8 cellular contexts compared by ENCODE assay signal in genomic region chr6:43509984-43510826, GRCh38. TPM values are rescaled to one million over a fixed set of nuclear protein-coding genes. Genes with fewer than 3 reads are reported as not detected.
A peak's percentile ranks its signal among the peaks of the same experiment; 100 is the strongest.
DNase-seq lines count a peak whose midpoint lies in the region; ATAC-seq and TF ChIP-seq lines count a peak whose summit lies in the region.

LRRC73 (minus strand) TSS chr6:43510346; CDS start chr6:43509785, 561 bp downstream.

- intact Hi-C loops in body of pancreas (cut with DNase I), result loop anchor here (5.0 to 10.0 kb wide), 2 partner anchors 58 to 255 kb away; no protein-coding TSS in a partner anchor
- intact Hi-C loops in gastrocnemius medialis (cut with DNase I; ENCODE audit: low total_unique reads), result loop anchor here (5.0 kb wide), 1 partner anchor 143 kb away; the partner anchor contains the start of gene ZNF318

- H3K36me3 ChIP-seq in body of pancreas (replicated peaks in 1 of 2; ENCODE audit: insufficient read depth in 1 of 2, low read depth in 2 of 2) (peaks cover 3 to 20% of the 10 kb centered on the region in 2 donors), iPS-15b (ENCODE audit: control insufficient read depth, insufficient read depth, low read length) (peaks cover 42% of the 10 kb centered on the region), gastrocnemius medialis (peaks cover 0 to 50% of the 10 kb centered on the region in 2 donors)

- in situ Hi-C loops in gastrocnemius medialis (cut with MboI; ENCODE audit: low sequenced_read_pairs in 4 of 4), result loop anchor here in 3 of 4 donors (10.0 to 25.0 kb wide), 2 partner anchors 55 to 273 kb away; partner anchors contain the start of genes DLK2 (in 2 of the 3), DNPH1 (in 1 of the 3) and TTBK1 (in 1 of the 3)

- H3K27me3 ChIP-seq in body of pancreas, result no peaks in the 10 kb centered on the region
- peaks cover 21% of the 10 kb centered on the region for H3K27me3 ChIP-seq in iPS-15b (ENCODE audit: control insufficient read depth, insufficient read depth, low read length)
- peaks cover 4 to 7% (median 6%) of the 10 kb centered on the region in 3 donors for H3K27me3 ChIP-seq in gastrocnemius medialis

- H3K4me1 ChIP-seq in body of pancreas (peaks cover 36% of the 10 kb centered on the region), iPS-15b (ENCODE audit: control insufficient read depth, insufficient read depth, low read length) (peaks cover 3% of the 10 kb centered on the region), gastrocnemius medialis (peaks cover 15 to 20% of the 10 kb centered on the region in 2 donors)

- ATAC-seq in GM21786 (IDR thresholded peaks at IDR 0.05; ENCODE audit: unreplicated experiment), result peak; percentile 51
- peak; percentile 88 for ATAC-seq in body of pancreas
- peak; percentile 77 to 80 for ATAC-seq in gastrocnemius medialis
- ATAC-seq in GM21360 (IDR thresholded peaks at IDR 0.05; ENCODE audit: unreplicated experiment), result no peak

- 6 to 14% methylated on average over 19 to 80 of the region's 96 CpGs for whole genome bisulfite sequencing in body of pancreas, 2 donors

- H3K9me3 ChIP-seq in body of pancreas (no peaks in the 10 kb centered on the region), iPS-15b (ENCODE audit: control insufficient read depth, insufficient read depth, low read length) (no peaks in the 10 kb centered on the region), gastrocnemius medialis (no peaks in the 10 kb centered on the region)

- no peak within 1 kb of the TSS for H3K9ac ChIP-seq in iPS-15b (ENCODE audit: low read depth, low read length)

- TF ChIP-seq CTCF in NB4 (IDR thresholded peaks at IDR 0.05; ENCODE audit: low read depth, low read length), result no peak
- no peak for TF ChIP-seq CTCF in body of pancreas (IDR thresholded peaks at IDR 0.05)
- TF ChIP-seq CTCF in gastrocnemius medialis (IDR thresholded peaks at IDR 0.05 in 4 of 5, conservative IDR thresholded peaks at IDR 0.05 in 1 of 5), result no peak

- no peak within 1 kb of the TSS for H3K4me3 ChIP-seq in NB4 (ENCODE audit: low read depth, low read length)
- H3K4me3 ChIP-seq in body of pancreas, result peak within 1 kb of the TSS; percentile 41 to 64
- peak within 1 kb of the TSS; percentile 82 for H3K4me3 ChIP-seq in iPS-15b (ENCODE audit: low read depth, low read length)
- H3K4me3 ChIP-seq in gastrocnemius medialis, result peak within 1 kb of the TSS; percentile 59 to 89 (median 73)

- H3K27ac ChIP-seq in body of pancreas (peak within 1 kb of the TSS; percentile 50 to 71 (median 65)), gastrocnemius medialis (peak within 1 kb of the TSS in 3 of 4 donors; percentile 10 to 53 (median 16))

- TF ChIP-seq POLR2A in NB4 (IDR thresholded peaks at IDR 0.05; ENCODE audit: extremely low read depth, insufficient read length), result no peak
- TF ChIP-seq POLR2A in body of pancreas (IDR thresholded peaks at IDR 0.05), result peak in 2 of 3 donors; percentile 50 to 54
- peak in 1 of 2 donors; percentile 14 for TF ChIP-seq POLR2A in gastrocnemius medialis (IDR thresholded peaks at IDR 0.05)

- DNase-seq in DMS153 (lab: John Stamatoyannopoulos, UW) (peak; percentile 78), NB4 (ENCODE audit: low read depth) (peak; percentile 80), UCSD-AML1 (lab: John Stamatoyannopoulos, UW; ENCODE audit: unreplicated experiment) (peak; percentile 73), body of pancreas (peak; percentile 91 to 93 (median 92)), gastrocnemius medialis (peak; percentile 61 to 75)

RNA-seq across cellular contexts. Expression of gene LRRC73, which starts in this region (rescaled TPM):
- total RNA-seq in body of pancreas (not detected), gastrocnemius medialis (not detected)

Comparison
In these comparisons a context has a peak if more than half of its experiments do, and no peak if none do; other contexts are left out.
1. Peak in DNase-seq, ATAC-seq, H3K4me3 ChIP-seq and H3K27ac ChIP-seq in body of pancreas; RNA of the gene not detected or under 1 TPM.
2. Peak in DNase-seq, ATAC-seq, H3K4me3 ChIP-seq and H3K27ac ChIP-seq in gastrocnemius medialis; RNA of the gene not detected or under 1 TPM.